34 cellular contexts compared by ENCODE assay signal in the genomic region with DNA sequence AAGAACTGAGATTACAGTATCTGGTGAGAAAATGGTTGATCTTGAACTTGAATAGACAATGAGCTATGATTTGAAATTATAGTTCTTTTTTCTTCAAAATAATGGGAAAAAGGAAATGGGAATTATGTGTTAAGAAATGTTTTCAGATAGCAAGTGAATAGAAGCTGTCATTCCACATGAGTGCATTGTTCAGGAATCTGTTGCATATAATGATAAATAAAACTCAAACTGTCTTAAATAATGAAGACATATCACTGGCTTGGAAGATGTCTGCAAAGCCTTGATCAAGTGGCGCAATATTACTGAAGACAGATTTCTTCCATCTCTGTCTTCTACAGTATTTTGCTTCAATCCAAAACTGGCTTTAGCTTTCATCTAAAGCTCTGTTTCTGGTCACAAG.
"Had no signal": no experiment of that assay in that cellular context is flagged by ENCODE, and none has a peak within 500 bp of the region (broad histone marks: within the 10 kb centered on the region; RNA-seq: fewer than 3 reads in every experiment).

No MANE protein-coding gene starts in this region.

- H3K4me1 ChIP-seq: adrenal gland, ascending aorta, body of pancreas, breast epithelium had no signal

- ATAC-seq: activated naive CD4-positive, alpha-beta T cell treated with anti-CD3 and anti-CD28 coated beads, Interleukin-2, amount 50 U/mL, for 72 hours; activated naive CD8-positive, alpha-beta T cell treated with anti-CD3 and anti-CD28 coated beads, Interleukin-2, amount 50 U/mL, for 24 hours; activated T-cell treated with anti-CD3 and anti-CD28 coated beads, Interleukin-2, amount 50 U/mL, for 4 hours; activated T-cell treated with anti-CD3 and anti-CD28 coated beads, Interleukin-2, amount 50 U/mL, for 72 hours; activated T-helper 17 cell treated with anti-CD3 and anti-CD28 coated beads, Interleukin-2, amount 50 U/mL, for 72 hours; body of pancreas had no signal

- H3K9me3 ChIP-seq: adrenal gland, ascending aorta, body of pancreas, breast epithelium had no signal

- H3K27ac ChIP-seq: adrenal gland, ascending aorta, body of pancreas, brain microvascular endothelial cell, breast epithelium, cardiac muscle cell had no signal

- H3K36me3 ChIP-seq: adrenal gland, ascending aorta, brain microvascular endothelial cell, breast epithelium, cardiac muscle cell had no signal

- H3K27me3 ChIP-seq: adrenal gland, ascending aorta, body of pancreas, brain microvascular endothelial cell, breast epithelium had no signal

- DNase-seq: activated effector memory CD4-positive, alpha-beta T cell treated with anti-CD3 and anti-CD28 coated beads, Interleukin-2, amount 50 U/mL, for 16 hours; activated effector memory CD4-positive, alpha-beta T cell treated with Interleukin-2 at 50 U/mL for 16 hours; activated gamma-delta T cell; activated gamma-delta T cell treated with Interleukin-2 at 50 U/mL for 16 hours; activated naive CD4-positive, alpha-beta T cell; activated naive CD4-positive, alpha-beta T cell treated with anti-CD3 and anti-CD28 coated beads for 36 hours; activated naive CD4-positive, alpha-beta T cell treated with anti-CD3 and anti-CD28 coated beads, Interleukin-2, amount 10 ng/mL, durations not matched to agents 7 days and 5 days; activated naive CD4-positive, alpha-beta T cell treated with anti-CD3 and anti-CD28 coated beads, Interleukin-2, amount 50 U/mL, for 16 hours; activated naive CD4-positive, alpha-beta T cell treated with Interleukin-2 at 50 U/mL for 16 hours; activated naive CD8-positive, alpha-beta T cell treated with anti-CD3 and anti-CD28 coated beads for 36 hours; activated naive CD8-positive, alpha-beta T cell treated with anti-CD3 and anti-CD28 coated beads, Interleukin-2, amount 10 ng/mL, durations not matched to agents 7 days and 5 days; activated naive CD8-positive, alpha-beta T cell treated with anti-CD3 and anti-CD28 coated beads, Interleukin-2, amount 50 U/mL, for 24 hours; activated T-cell treated with anti-CD3 and anti-CD28 coated beads, Interleukin-2, amount 50 U/mL, for 1 hour; activated T-cell treated with anti-CD3 and anti-CD28 coated beads, Interleukin-2, amount 50 U/mL, for 24 hours; activated T-cell treated with anti-CD3 and anti-CD28 coated beads, Interleukin-2, amount 50 U/mL, for 4 hours; activated T-cell treated with anti-CD3 and anti-CD28 coated beads, Interleukin-2, amount 50 U/mL, for 48 hours; activated T-cell treated with anti-CD3 and anti-CD28 coated beads, Interleukin-2, amount 50 U/mL, for 72 hours; adrenal gland; amniotic stem cell; amygdala; anterior cingulate cortex; aorta; body of pancreas; brain microvascular endothelial cell; caudate nucleus; central memory CD4-positive, alpha-beta T cell; cerebellar nuclear complex had no signal

- H3K4me3 ChIP-seq: adrenal gland, ascending aorta, body of pancreas, breast epithelium, cardiac muscle cell had no signal

- FAIRE-seq: astrocyte, bronchial epithelial cell had no signal
